8 cellular contexts compared by ENCODE assay signal in the genomic region with DNA sequence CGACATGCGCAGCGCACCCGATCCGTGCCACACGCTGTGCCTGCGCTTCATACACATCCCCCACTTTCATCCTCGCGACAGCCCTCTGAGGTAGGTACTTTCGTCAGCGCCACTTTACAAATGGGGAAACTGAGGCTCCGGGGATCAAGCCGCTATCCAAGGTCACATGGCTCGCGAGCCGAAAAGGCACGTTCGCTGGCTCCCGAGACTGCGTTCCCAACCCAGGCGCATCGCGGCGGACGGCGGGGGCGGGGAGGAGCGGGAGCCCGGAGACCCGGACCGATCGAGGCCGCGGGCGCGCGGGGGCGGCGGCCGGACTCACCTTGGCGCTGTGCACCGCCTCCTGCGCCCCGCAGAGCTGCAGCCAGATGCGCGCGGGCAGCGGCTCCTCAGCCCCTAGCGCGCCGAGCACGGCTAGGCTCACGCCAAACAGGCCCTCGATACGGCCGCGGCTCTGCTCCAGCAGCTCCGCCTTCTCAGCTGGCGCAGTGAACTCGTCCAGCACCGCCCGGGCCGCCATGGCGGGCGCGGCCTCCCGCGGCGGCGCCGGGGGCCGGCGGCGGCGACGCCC. TPM values are rescaled to one million over a fixed set of nuclear protein-coding genes. Genes with fewer than 3 reads are reported as not detected.
DNase-seq lines count a peak whose midpoint lies in the region; ATAC-seq and TF ChIP-seq lines count a peak whose summit lies in the region.

No MANE protein-coding gene starts in this region.

- peak overlapping the region; percentile 97 for H3K4me3 ChIP-seq in OCI-LY3 (ENCODE audit: low read length)
- peak overlapping the region; percentile 73 for H3K4me3 ChIP-seq in right cardiac atrium (ENCODE audit: low read length)
- H3K4me3 ChIP-seq in psoas muscle: peak overlapping the region; percentile 100

- H3K4me1 Mint-ChIP-seq in activated naive CD8-positive, alpha-beta T cell treated with anti-CD3 and anti-CD28 coated beads, Interleukin-2, amount 50 U/mL, for 24 hours: peaks cover 40% of the 10 kb centered on the region

- H3K27me3 ChIP-seq in OCI-LY3 (ENCODE audit: low read depth, low read length): no peaks in the 10 kb centered on the region
- H3K27me3 ChIP-seq in right cardiac atrium (ENCODE audit: control insufficient read depth, insufficient read depth): no peaks in the 10 kb centered on the region
- H3K27me3 ChIP-seq in psoas muscle (ENCODE audit: insufficient read depth in 3 of 3, low read length in 2 of 3): no peaks in the 10 kb centered on the region

- H2AFZ ChIP-seq in OCI-LY3 (ENCODE audit: low read depth, low read length): peak overlapping the region; percentile 45; the same call in 1 of the 2 replicates

- peaks cover 58% of the 10 kb centered on the region for H3K79me2 ChIP-seq in OCI-LY3 (ENCODE audit: low read length)

- H3K9me3 Mint-ChIP-seq in activated naive CD8-positive, alpha-beta T cell treated with anti-CD3 and anti-CD28 coated beads, Interleukin-2, amount 50 U/mL, for 24 hours: peaks cover 4% of the 10 kb centered on the region

- H3K9ac ChIP-seq in OCI-LY3 (ENCODE audit: low read length): peak overlapping the region; percentile 94

- peak overlapping the region; percentile 85 for H3K4me2 ChIP-seq in OCI-LY3 (ENCODE audit: low read length)

- no peaks in the 10 kb centered on the region for H3K27me3 Mint-ChIP-seq in activated naive CD8-positive, alpha-beta T cell treated with anti-CD3 and anti-CD28 coated beads, Interleukin-2, amount 50 U/mL, for 24 hours

- H3K27ac Mint-ChIP-seq in activated naive CD8-positive, alpha-beta T cell treated with anti-CD3 and anti-CD28 coated beads, Interleukin-2, amount 50 U/mL, for 24 hours: no peak overlapping the region

- no peak overlapping the region for H3K4me3 Mint-ChIP-seq in activated naive CD8-positive, alpha-beta T cell treated with anti-CD3 and anti-CD28 coated beads, Interleukin-2, amount 50 U/mL, for 24 hours

- peaks cover 38% of the 10 kb centered on the region for H4K20me1 ChIP-seq in OCI-LY3 (ENCODE audit: insufficient read depth, low read length)

- TF ChIP-seq CTCF in OCI-LY3 (IDR thresholded peaks at IDR 0.05; ENCODE audit: low read depth, low read length) (no peak), psoas muscle (IDR thresholded peaks at IDR 0.05) (no peak)

- H3K4me1 ChIP-seq in OCI-LY3 (ENCODE audit: low read length) (peaks cover 60% of the 10 kb centered on the region), right cardiac atrium (ENCODE audit: control insufficient read depth, insufficient read depth, low read length) (peaks cover 22% of the 10 kb centered on the region), psoas muscle (peaks cover 46% of the 10 kb centered on the region)

- no peaks in the 10 kb centered on the region for H3K9me3 ChIP-seq in OCI-LY3 (ENCODE audit: insufficient read depth, low read length)
- H3K9me3 ChIP-seq in right cardiac atrium (ENCODE audit: control insufficient read depth, low read length): no peaks in the 10 kb centered on the region
- H3K9me3 ChIP-seq in psoas muscle: no peaks in the 10 kb centered on the region

- peaks cover 12% of the 10 kb centered on the region for H3K36me3 ChIP-seq in OCI-LY3 (replicated peaks; ENCODE audit: low read depth, low read length)
- H3K36me3 ChIP-seq in psoas muscle (ENCODE audit: insufficient read depth in 1 of 2, low read depth in 1 of 2): no peaks in the 10 kb centered on the region

- H3K36me3 Mint-ChIP-seq in activated naive CD8-positive, alpha-beta T cell treated with anti-CD3 and anti-CD28 coated beads, Interleukin-2, amount 50 U/mL, for 24 hours (ENCODE audit: low read depth): peaks cover 7% of the 10 kb centered on the region

- peak; percentile 67 for DNase-seq in Ammon's horn (ENCODE audit: low spot score)
- peak; percentile 62 for DNase-seq in activated naive CD8-positive, alpha-beta T cell treated with anti-CD3 and anti-CD28 coated beads, Interleukin-2, amount 50 U/mL, for 24 hours
- peak; percentile 82 to 93 (median 93) for DNase-seq in right cardiac atrium
- peak; percentile 67 to 87 for DNase-seq in psoas muscle
- no peak for DNase-seq in GM03348 (ENCODE audit: low spot score)

- intact Hi-C loops in right cardiac atrium (cut with DNase I) (loop anchor here in 2 of 4 donors (10.0 kb wide), 2 partner anchors 55 to 65 kb away; no protein-coding TSS in a partner anchor), psoas muscle (cut with DNase I) (loop anchor here (5.0 to 10.0 kb wide), 4 partner anchors 47 to 257 kb away; no protein-coding TSS in a partner anchor)

- WGBS in right cardiac atrium: under 1% methylated on average over 75 of the region's 76 CpGs
- WGBS in psoas muscle, 3 donors: 0 to 1% (median 1%) methylated on average over 71 to 76 of the region's 76 CpGs

- ATAC-seq in GM19025 (IDR thresholded peaks at IDR 0.05; ENCODE audit: low read depth, unreplicated experiment): peak; percentile 47
- peak; percentile 29 for ATAC-seq in HG03139 (IDR thresholded peaks at IDR 0.05; ENCODE audit: unreplicated experiment)
- peak; percentile 14 for ATAC-seq in activated naive CD8-positive, alpha-beta T cell treated with anti-CD3 and anti-CD28 coated beads, Interleukin-2, amount 50 U/mL, for 24 hours
- peak; percentile 80 to 88 for ATAC-seq in right cardiac atrium
- ATAC-seq in psoas muscle: peak; percentile 51 to 69 (median 62)

- H3K27ac ChIP-seq in OCI-LY3 (ENCODE audit: low read length) (peak overlapping the region; percentile 66), right cardiac atrium (ENCODE audit: low read length) (peak overlapping the region; percentile 61), psoas muscle (peak overlapping the region; percentile 87)

RNA-seq across cellular contexts. Expression of gene N4BP1, which starts 0.4 kb away (rescaled TPM):
- total RNA-seq in right cardiac atrium (10 to 100 TPM; 19.4 to 23.5 (median 20.5) TPM), psoas muscle (10 to 100 TPM; 13.9 to 24.3 (median 17.4) TPM)
- polyA plus RNA-seq in right cardiac atrium (9.1 TPM), psoas muscle (10 to 100 TPM in 2 of 3 donors, 1 to 10 TPM in 1; 7.0 to 17.5 (median 15.5) TPM)

Comparison
In these comparisons a context has a peak if more than half of its experiments do, and no peak if none do; other contexts are left out.
1. ATAC-seq: peak in every context shown above with its lines; median percentile 84 in right cardiac atrium; 62 in psoas muscle; 47 in GM19025; 29 in HG03139; 14 in activated naive CD8-positive, alpha-beta T cell treated with anti-CD3 and anti-CD28 coated beads, Interleukin-2, amount 50 U/mL, for 24 hours.